Comparison of ENCODE assay signal across 18 cellular contexts in the genomic region with DNA sequence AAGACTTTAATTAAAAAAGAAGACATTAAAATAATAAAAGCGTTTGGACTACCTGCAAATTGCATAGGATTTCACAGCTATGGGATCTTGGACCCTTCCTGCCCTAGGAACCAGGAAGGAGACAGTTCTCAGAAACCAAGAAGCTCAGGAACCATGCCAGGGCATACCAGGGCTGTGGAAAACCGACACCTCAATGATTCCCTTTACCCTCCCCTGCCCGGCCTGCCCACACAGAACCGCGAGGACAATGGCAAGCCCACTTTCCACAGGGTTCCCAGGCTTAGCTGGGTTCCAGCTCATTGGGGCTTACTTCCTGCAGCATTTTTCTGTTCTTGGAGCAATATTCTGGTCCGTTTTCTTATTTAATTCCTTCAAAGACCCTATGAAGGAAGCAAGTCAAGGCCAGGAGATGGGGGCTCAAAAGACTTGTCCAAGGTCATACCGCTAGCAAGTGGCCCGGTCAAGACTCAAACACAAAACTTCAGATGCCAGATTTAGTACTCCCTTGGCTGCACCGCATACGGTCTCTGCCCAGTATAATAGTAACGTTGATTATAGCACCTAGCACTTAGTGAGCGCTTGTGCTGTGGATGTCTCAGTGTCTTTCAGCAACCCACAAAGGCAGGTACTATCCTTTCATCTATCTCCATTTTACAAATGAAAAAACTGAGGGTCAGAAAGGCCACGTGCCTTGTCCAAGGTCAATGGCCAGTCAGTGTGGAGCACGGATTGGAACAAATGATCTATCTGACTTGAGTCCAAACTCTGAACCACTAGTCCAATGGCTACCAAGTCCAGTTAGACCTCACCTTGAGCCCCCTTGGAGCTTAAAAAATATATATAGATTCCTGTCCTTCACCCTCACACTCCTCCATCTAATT. TPM values are rescaled to one million over a fixed set of nuclear protein-coding genes. Genes with fewer than 3 reads are reported as not detected.
DNase-seq lines count a peak whose midpoint lies in the region; ATAC-seq and TF ChIP-seq lines count a peak whose summit lies in the region.
"Had no signal": no experiment of that assay in that cellular context is flagged by ENCODE, and none has a peak within 500 bp of the region (broad histone marks: within the 10 kb centered on the region; RNA-seq: fewer than 3 reads in every experiment).

No MANE protein-coding gene starts in this region.

- no peak for TF ChIP-seq CTCF in breast epithelium (IDR thresholded peaks at IDR 0.05)
- TF ChIP-seq CTCF in natural killer cell (IDR thresholded peaks at IDR 0.05): no peak

- H3K4me3 ChIP-seq in breast epithelium: no peak overlapping the region
- H3K4me3 ChIP-seq: GM23338, K562, SJCRH30 had no signal

- H3K27ac ChIP-seq in breast epithelium: peak overlapping the region; percentile 73 to 75
- H3K27ac ChIP-seq: SJCRH30 had no signal

- H3K27me3 ChIP-seq in breast epithelium: no peaks in the 10 kb centered on the region

- no peaks in the 10 kb centered on the region for H3K9me3 Mint-ChIP-seq in natural killer cell
- H3K9me3 Mint-ChIP-seq: GM23338 had no signal

- peak in 1 of 2 donors; percentile 79 for DNase-seq in breast epithelium (ENCODE audit: low spot score in 2 of 2)
- DNase-seq in iPS-NIHi11 (ENCODE audit: low spot score): peak; percentile 44
- DNase-seq in renal cortical epithelial cell (ENCODE audit: low read depth): peak; percentile 89
- DNase-seq in NCI-H1417 treated with DMSO at 0.1 percent for 48 hours (lab: John Stamatoyannopoulos, UW): no peak
- DNase-seq in natural killer cell: no peak
- no peak for DNase-seq in foreskin melanocyte
- DNase-seq: C1 segment of cervical spinal cord, GF-D8, NCI-H1694, NCI-H69, RPMI8226, SJCRH30 had no signal

- no peak overlapping the region for H3K4me3 Mint-ChIP-seq in natural killer cell
- H3K4me3 Mint-ChIP-seq: GM23338 had no signal

- peak; percentile 5; the same call in 1 of the 2 replicates for TF ChIP-seq RAD21 in Ishikawa (IDR thresholded peaks at IDR 0.05; ENCODE audit: low read depth)

- H3K36me3 Mint-ChIP-seq in natural killer cell: no peaks in the 10 kb centered on the region

- TF ChIP-seq EP300 in Ishikawa (IDR thresholded peaks at IDR 0.05; ENCODE audit: borderline replicate concordance): peak; percentile 100

- no peaks in the 10 kb centered on the region for H3K9me3 ChIP-seq in breast epithelium
- H3K9me3 ChIP-seq: SJCRH30 had no signal

- H3K4me1 ChIP-seq in breast epithelium: peaks cover 0 to 7% of the 10 kb centered on the region in 2 donors
- H3K4me1 ChIP-seq: SJCRH30 had no signal

- ATAC-seq in natural killer cell: no peak
- no peak for ATAC-seq in GM21526 (IDR thresholded peaks at IDR 0.05; ENCODE audit: low FRiP score, unreplicated experiment)
- ATAC-seq: GM23338, HCT116, K562 had no signal

- H3K4me1 Mint-ChIP-seq in natural killer cell: no peaks in the 10 kb centered on the region

- H3K36me3 ChIP-seq in breast epithelium: no peaks in the 10 kb centered on the region
- H3K36me3 ChIP-seq: SJCRH30 had no signal

- H3K27me3 Mint-ChIP-seq in natural killer cell (ENCODE audit: low read depth in 2 of 2): no peaks in the 10 kb centered on the region

- intact Hi-C loops in breast epithelium (cut with DNase I; ENCODE audit: low total_unique reads): no loop called here
- intact Hi-C loops in natural killer cell (cut with micrococcal nuclease): no loop called here

- no peak for TF ChIP-seq POLR2A in breast epithelium (IDR thresholded peaks at IDR 0.05)

- no peak overlapping the region for H3K27ac Mint-ChIP-seq in natural killer cell
- H3K27ac Mint-ChIP-seq: GM23338 had no signal

TF ChIP-seq in Ishikawa, 13 proteins besides CTCF, POLR2A, EP300 and RAD21:
- TF ChIP-seq ZBTB7A (IDR thresholded peaks at IDR 0.05; ENCODE audit: low read depth) (peak; percentile 70; the same call in 1 of the 2 replicates), CREB1 (IDR thresholded peaks at IDR 0.05; ENCODE audit: low read depth) (no peak), CEBPB (IDR thresholded peaks at IDR 0.05) (peak; percentile 68), YY1 (IDR thresholded peaks at IDR 0.05; ENCODE audit: low read depth) (peak; percentile 76), NFIC (IDR thresholded peaks at IDR 0.05) (peak; percentile 99), TAF1 (IDR thresholded peaks at IDR 0.05; ENCODE audit: low read depth) (no peak), FOXM1 (IDR thresholded peaks at IDR 0.05; ENCODE audit: borderline replicate concordance, low read depth) (peak; percentile 99), TEAD4 (IDR thresholded peaks at IDR 0.05) (peak; percentile 99), TCF12 (IDR thresholded peaks at IDR 0.05; ENCODE audit: low read depth) (peak; percentile 100), EGR1 (IDR thresholded peaks at IDR 0.05) (peak; percentile 95)
- TF ChIP-seq, protein P1, sequence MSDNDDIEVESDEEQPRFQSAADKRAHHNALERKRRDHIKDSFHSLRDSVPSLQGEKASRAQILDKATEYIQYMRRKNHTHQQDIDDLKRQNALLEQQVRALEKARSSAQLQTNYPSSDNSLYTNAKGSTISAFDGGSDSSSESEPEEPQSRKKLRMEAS (IDR thresholded peaks at IDR 0.05): peak; percentile 78
- TF ChIP-seq, protein P2, sequence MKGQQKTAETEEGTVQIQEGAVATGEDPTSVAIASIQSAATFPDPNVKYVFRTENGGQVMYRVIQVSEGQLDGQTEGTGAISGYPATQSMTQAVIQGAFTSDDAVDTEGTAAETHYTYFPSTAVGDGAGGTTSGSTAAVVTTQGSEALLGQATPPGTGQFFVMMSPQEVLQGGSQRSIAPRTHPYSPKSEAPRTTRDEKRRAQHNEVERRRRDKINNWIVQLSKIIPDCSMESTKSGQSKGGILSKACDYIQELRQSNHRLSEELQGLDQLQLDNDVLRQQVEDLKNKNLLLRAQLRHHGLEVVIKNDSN (IDR thresholded peaks at IDR 0.05): peak; percentile 69
- TF ChIP-seq, protein P3, sequence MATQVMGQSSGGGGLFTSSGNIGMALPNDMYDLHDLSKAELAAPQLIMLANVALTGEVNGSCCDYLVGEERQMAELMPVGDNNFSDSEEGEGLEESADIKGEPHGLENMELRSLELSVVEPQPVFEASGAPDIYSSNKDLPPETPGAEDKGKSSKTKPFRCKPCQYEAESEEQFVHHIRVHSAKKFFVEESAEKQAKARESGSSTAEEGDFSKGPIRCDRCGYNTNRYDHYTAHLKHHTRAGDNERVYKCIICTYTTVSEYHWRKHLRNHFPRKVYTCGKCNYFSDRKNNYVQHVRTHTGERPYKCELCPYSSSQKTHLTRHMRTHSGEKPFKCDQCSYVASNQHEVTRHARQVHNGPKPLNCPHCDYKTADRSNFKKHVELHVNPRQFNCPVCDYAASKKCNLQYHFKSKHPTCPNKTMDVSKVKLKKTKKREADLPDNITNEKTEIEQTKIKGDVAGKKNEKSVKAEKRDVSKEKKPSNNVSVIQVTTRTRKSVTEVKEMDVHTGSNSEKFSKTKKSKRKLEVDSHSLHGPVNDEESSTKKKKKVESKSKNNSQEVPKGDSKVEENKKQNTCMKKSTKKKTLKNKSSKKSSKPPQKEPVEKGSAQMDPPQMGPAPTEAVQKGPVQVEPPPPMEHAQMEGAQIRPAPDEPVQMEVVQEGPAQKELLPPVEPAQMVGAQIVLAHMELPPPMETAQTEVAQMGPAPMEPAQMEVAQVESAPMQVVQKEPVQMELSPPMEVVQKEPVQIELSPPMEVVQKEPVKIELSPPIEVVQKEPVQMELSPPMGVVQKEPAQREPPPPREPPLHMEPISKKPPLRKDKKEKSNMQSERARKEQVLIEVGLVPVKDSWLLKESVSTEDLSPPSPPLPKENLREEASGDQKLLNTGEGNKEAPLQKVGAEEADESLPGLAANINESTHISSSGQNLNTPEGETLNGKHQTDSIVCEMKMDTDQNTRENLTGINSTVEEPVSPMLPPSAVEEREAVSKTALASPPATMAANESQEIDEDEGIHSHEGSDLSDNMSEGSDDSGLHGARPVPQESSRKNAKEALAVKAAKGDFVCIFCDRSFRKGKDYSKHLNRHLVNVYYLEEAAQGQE (IDR thresholded peaks at IDR 0.05; ENCODE audit: low read depth): peak; percentile 36; the same call in 1 of the 2 replicates

RNA-seq across cellular contexts. Expression of a gene that starts 6.8 kb away (rescaled TPM):
- total RNA-seq in breast epithelium: 1 to 10 TPM in 2 of 3 donors, under 1 TPM in 1; 0.16 to 5.4 (median 3.6) TPM
- total RNA-seq in renal cortical epithelial cell: 0.17 and 0.89 TPM in 2 replicates
- total RNA-seq in natural killer cell: not detected
- total RNA-seq: K562, OCI-LY7 had no signal

Comparison
In these comparisons a context has a peak if more than half of its experiments do, and no peak if none do; other contexts are left out.
1. DNase-seq: peak in iPS-NIHi11 (single experiment) and renal cortical epithelial cell (single experiment); none in NCI-H1417 treated with DMSO at 0.1 percent for 48 hours (single experiment), natural killer cell (single experiment) and foreskin melanocyte (single experiment).